ENCODE assay signal across 17 cellular contexts in the genomic region with DNA sequence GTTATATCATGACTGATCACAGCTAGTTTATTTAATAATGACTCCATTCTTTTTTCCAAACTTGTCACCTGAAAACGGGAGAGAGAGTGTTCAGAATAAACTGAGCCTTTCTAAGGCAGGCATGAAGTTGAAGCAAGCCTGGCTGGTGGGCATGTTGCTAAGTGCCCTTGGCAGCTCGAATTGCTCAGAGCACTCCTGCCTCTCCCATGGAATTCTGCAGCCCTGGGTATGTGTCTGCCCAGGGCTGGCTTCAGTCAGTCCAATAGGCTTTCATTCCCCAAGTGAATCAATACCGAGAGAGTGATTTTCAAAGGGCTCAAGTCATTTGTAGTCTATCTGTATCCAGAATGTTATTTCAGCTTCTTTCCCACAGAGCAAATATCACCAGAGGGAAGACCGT.
"Had no signal": no experiment of that assay in that cellular context is flagged by ENCODE, and none has a peak within 500 bp of the region (broad histone marks: within the 10 kb centered on the region; RNA-seq: fewer than 3 reads in every experiment).

No MANE protein-coding gene starts in this region.

- FAIRE-seq: islet of Langerhans had no signal

- H3K36me3 ChIP-seq: heart left ventricle, suprapubic skin, upper lobe of right lung, WERI-Rb-1 had no signal

- H3K4me1 ChIP-seq: heart left ventricle, psoas muscle, suprapubic skin, upper lobe of right lung had no signal

- H3K9me3 ChIP-seq: psoas muscle, suprapubic skin, upper lobe of right lung had no signal

- DNase-seq: activated CD4-positive, alpha-beta T cell treated with anti-CD3 and anti-CD28 coated beads for 36 hours; activated CD8-positive, alpha-beta memory T cell treated with anti-CD3 and anti-CD28 coated beads, Interleukin-2, amount 50 U/mL, for 48 hours; activated CD8-positive, alpha-beta T cell treated with anti-CD3 and anti-CD28 coated beads for 36 hours; activated gamma-delta T cell treated with Interleukin-2 at 50 U/mL for 16 hours; amniotic stem cell; foreskin melanocyte; heart left ventricle; natural killer cell; psoas muscle; stimulated activated naive CD8-positive, alpha-beta T cell treated with anti-CD3 and anti-CD28 coated beads, Interleukin-15, Interleukin-2, amounts not matched to agents 100 U/mL and 50 U/mL, for 24 hours; T-helper 17 cell; upper lobe of right lung; WERI-Rb-1 had no signal

- ATAC-seq: activated CD4-positive, alpha-beta T cell treated with anti-CD3 and anti-CD28 coated beads for 36 hours; activated CD8-positive, alpha-beta T cell treated with anti-CD3 and anti-CD28 coated beads for 36 hours; heart left ventricle; natural killer cell; psoas muscle; sciatic nerve; stimulated activated naive CD8-positive, alpha-beta T cell treated with anti-CD3 and anti-CD28 coated beads, Interleukin-15, Interleukin-2, amounts not matched to agents 100 U/mL and 50 U/mL, for 24 hours; T-helper 17 cell; upper lobe of right lung had no signal

- H3K27ac ChIP-seq: epithelial cell of prostate, heart left ventricle, psoas muscle, suprapubic skin, upper lobe of right lung, WERI-Rb-1 had no signal

- H3K27me3 ChIP-seq: heart left ventricle, suprapubic skin, upper lobe of right lung had no signal

- H3K4me3 ChIP-seq: heart left ventricle, psoas muscle, suprapubic skin, upper lobe of right lung had no signal
